Comparison of ENCODE assay signal across 12 cellular contexts in genomic region chr13:99083976-99084375, GRCh38.
DNase-seq lines count a peak whose midpoint lies in the region; ATAC-seq and TF ChIP-seq lines count a peak whose summit lies in the region.
"Had no signal": no experiment of that assay in that cellular context is flagged by ENCODE, and none has a peak within 500 bp of the region (broad histone marks: within the 10 kb centered on the region; RNA-seq: fewer than 3 reads in every experiment).

No MANE protein-coding gene starts in this region.

- CTCF ChIA-PET in Caco-2 (lab: Charles Lee): no interaction called here
- CTCF ChIA-PET in activated CD4-positive, alpha-beta memory T cell treated with anti-CD3 and anti-CD28 coated beads, Interleukin-2, amount 10 ng/mL, durations not matched to agents 7 days and 5 days (lab: Charles Lee): interaction anchor here (2.4 kb wide), 1 partner anchor 55 kb away, joined by 10 read pairs; no protein-coding TSS in a partner anchor

- BruUV-seq in Caco-2 (replicated peaks; lab: Mats Ljungman, UMichigan): no TSS peak

- H3K4me1 Mint-ChIP-seq in CD4-positive, CD25-positive, alpha-beta regulatory T cell: peaks cover 20 to 61% (median 44%) of the 10 kb centered on the region in 4 donors
- peaks cover 26% of the 10 kb centered on the region for H3K4me1 Mint-ChIP-seq in Caco-2 (ENCODE audit: low read depth, unreplicated experiment)
- H3K4me1 Mint-ChIP-seq in activated CD4-positive, alpha-beta memory T cell treated with anti-CD3 and anti-CD28 coated beads, Interleukin-2, amount 10 ng/mL, durations not matched to agents 7 days and 5 days: peaks cover 38% of the 10 kb centered on the region
- H3K4me1 Mint-ChIP-seq in memory B cell: peaks cover 21% of the 10 kb centered on the region

- TF ChIP-seq CTCF in Caco-2 (IDR thresholded peaks at IDR 0.05; ENCODE audit: insufficient read depth in 1 of 2, low read depth in 1 of 2, low read length in 1 of 2, severe bottlenecking in 1 of 2, unreplicated experiment in 1 of 2): no peak

- H3K9me3 Mint-ChIP-seq in CD4-positive, CD25-positive, alpha-beta regulatory T cell: no peaks in the 10 kb centered on the region
- H3K9me3 Mint-ChIP-seq in Caco-2 (ENCODE audit: unreplicated experiment): no peaks in the 10 kb centered on the region
- H3K9me3 Mint-ChIP-seq in activated CD4-positive, alpha-beta memory T cell treated with anti-CD3 and anti-CD28 coated beads, Interleukin-2, amount 10 ng/mL, durations not matched to agents 7 days and 5 days: no peaks in the 10 kb centered on the region
- H3K9me3 Mint-ChIP-seq in memory B cell: no peaks in the 10 kb centered on the region

- no peaks in the 10 kb centered on the region for H3K27me3 Mint-ChIP-seq in CD4-positive, CD25-positive, alpha-beta regulatory T cell
- H3K27me3 Mint-ChIP-seq in Caco-2 (ENCODE audit: insufficient read depth, unreplicated experiment): no peaks in the 10 kb centered on the region
- H3K27me3 Mint-ChIP-seq in activated CD4-positive, alpha-beta memory T cell treated with anti-CD3 and anti-CD28 coated beads, Interleukin-2, amount 10 ng/mL, durations not matched to agents 7 days and 5 days: no peaks in the 10 kb centered on the region
- H3K27me3 Mint-ChIP-seq in memory B cell: no peaks in the 10 kb centered on the region

- peak in 1 of 3 donors; percentile 40 for DNase-seq in CD4-positive, CD25-positive, alpha-beta regulatory T cell
- DNase-seq in Caco-2: no peak
- no peak for DNase-seq in activated CD4-positive, alpha-beta memory T cell treated with anti-CD3 and anti-CD28 coated beads, Interleukin-2, amount 10 ng/mL, durations not matched to agents 7 days and 5 days
- DNase-seq in memory B cell (ENCODE audit: low spot score in 2 of 2): no peak
- no peak for DNase-seq in amygdala (lab: John Stamatoyannopoulos, UW)
- no peak for DNase-seq in NCI-H345 (lab: John Stamatoyannopoulos, UW)
- DNase-seq in NCI-H1105 (lab: John Stamatoyannopoulos, UW): no peak
- DNase-seq: DMS 273 treated with DMSO at 0.1 percent for 48 hours; SHP77; stimulated activated CD4-positive, alpha-beta T cell treated with anti-CD3 and anti-CD28 coated beads, Interleukin-1b, Interleukin-23, amount 100 ng/mL, for 48 hours had no signal

- no peaks in the 10 kb centered on the region for H3K9me3 ChIP-seq in CD4-positive, CD25-positive, alpha-beta regulatory T cell (ENCODE audit: control insufficient read depth in 2 of 2, low read length in 2 of 2)
- no peaks in the 10 kb centered on the region for H3K9me3 ChIP-seq in Caco-2

- peak overlapping the region; percentile 81 to 96 (median 89) for H3K4me3 Mint-ChIP-seq in CD4-positive, CD25-positive, alpha-beta regulatory T cell
- H3K4me3 Mint-ChIP-seq in Caco-2 (ENCODE audit: unreplicated experiment) (peak overlapping the region; percentile 98), memory B cell (no peak overlapping the region)
- peak overlapping the region; percentile 76 for H3K4me3 Mint-ChIP-seq in activated CD4-positive, alpha-beta memory T cell treated with anti-CD3 and anti-CD28 coated beads, Interleukin-2, amount 10 ng/mL, durations not matched to agents 7 days and 5 days

- no peaks in the 10 kb centered on the region for H3K36me3 ChIP-seq in CD4-positive, CD25-positive, alpha-beta regulatory T cell (ENCODE audit: control insufficient read depth, insufficient read depth, low read length)
- H3K36me3 ChIP-seq in Caco-2 (ENCODE audit: control insufficient read depth, insufficient read depth, low read length): no peaks in the 10 kb centered on the region

- H3K4me3 ChIP-seq in CD4-positive, CD25-positive, alpha-beta regulatory T cell (ENCODE audit: low read depth, low read length): peak overlapping the region; percentile 59
- no peak overlapping the region for H3K4me3 ChIP-seq in Caco-2 (ENCODE audit: low read depth, low read length)

- no peak for ATAC-seq in CD4-positive, CD25-positive, alpha-beta regulatory T cell (ENCODE audit: low read depth in 2 of 2)
- no peak for ATAC-seq in memory B cell (ENCODE audit: low read depth)
- ATAC-seq in GM18502 (IDR thresholded peaks at IDR 0.05; ENCODE audit: poor library complexity, unreplicated experiment): no peak

- H3K4me1 ChIP-seq in CD4-positive, CD25-positive, alpha-beta regulatory T cell (ENCODE audit: control insufficient read depth, insufficient read depth, low read length, poor library complexity, severe bottlenecking): peaks cover 33% of the 10 kb centered on the region
- H3K4me1 ChIP-seq in Caco-2: peaks cover 31% of the 10 kb centered on the region

- H3K27ac Mint-ChIP-seq in CD4-positive, CD25-positive, alpha-beta regulatory T cell: peak overlapping the region; percentile 70 to 96 (median 92)
- no peak overlapping the region for H3K27ac Mint-ChIP-seq in Caco-2 (ENCODE audit: unreplicated experiment)
- H3K27ac Mint-ChIP-seq in activated CD4-positive, alpha-beta memory T cell treated with anti-CD3 and anti-CD28 coated beads, Interleukin-2, amount 10 ng/mL, durations not matched to agents 7 days and 5 days: peak overlapping the region; percentile 61
- H3K27ac Mint-ChIP-seq in memory B cell: peak overlapping the region; percentile 3

- H3K36me3 Mint-ChIP-seq in CD4-positive, CD25-positive, alpha-beta regulatory T cell: no peaks in the 10 kb centered on the region
- peaks cover 8% of the 10 kb centered on the region for H3K36me3 Mint-ChIP-seq in Caco-2 (ENCODE audit: insufficient read depth, unreplicated experiment)
- peaks cover 11% of the 10 kb centered on the region for H3K36me3 Mint-ChIP-seq in activated CD4-positive, alpha-beta memory T cell treated with anti-CD3 and anti-CD28 coated beads, Interleukin-2, amount 10 ng/mL, durations not matched to agents 7 days and 5 days (ENCODE audit: low read depth)
- H3K36me3 Mint-ChIP-seq in memory B cell: no peaks in the 10 kb centered on the region

- POLR2A ChIA-PET in Caco-2 (lab: Charles Lee): no interaction called here
- POLR2A ChIA-PET in activated CD4-positive, alpha-beta memory T cell treated with anti-CD3 and anti-CD28 coated beads, Interleukin-2, amount 10 ng/mL, durations not matched to agents 7 days and 5 days (lab: Charles Lee): interaction anchor here (2.3 kb wide), 1 partner anchor 32 kb away, joined by 7 read pairs; no protein-coding TSS in a partner anchor

- H3K27ac ChIP-seq in CD4-positive, CD25-positive, alpha-beta regulatory T cell (ENCODE audit: insufficient read depth, low read length, poor library complexity, severe bottlenecking): peak overlapping the region; percentile 47
- H3K27ac ChIP-seq: VCaP had no signal

- intact Hi-C loops in Caco-2 (cut with micrococcal nuclease; ENCODE audit: unreplicated experiment): loop anchor here (2.0 kb wide), 1 partner anchor 187 kb away; no protein-coding TSS in a partner anchor

- no peaks in the 10 kb centered on the region for H3K27me3 ChIP-seq in CD4-positive, CD25-positive, alpha-beta regulatory T cell (ENCODE audit: control insufficient read depth, insufficient read depth, low read length)
- H3K27me3 ChIP-seq in Caco-2 (replicated peaks; ENCODE audit: control insufficient read depth, insufficient read depth, low read length): no peaks in the 10 kb centered on the region
